Comparison of ENCODE assay signal across 1 cellular context in genomic region chr11:118714816-118715215, GRCh38.
TF ChIP-seq lines count a peak whose summit lies in the region.

No MANE protein-coding gene starts in this region.

TF ChIP-seq in K562, 482 proteins besides CTCF, POLR2A, EP300 and RAD21 (continues in another document):
- TF ChIP-seq TAF7 (tag; IDR thresholded peaks at IDR 0.05) (no peak), MCM7 (IDR thresholded peaks at IDR 0.05) (no peak), SMARCA4 (IDR thresholded peaks at IDR 0.05) (0 out of 2 replicates have a peak, but pooled peaks have one; percentile 46), PTTG1 (tag; IDR thresholded peaks at IDR 0.05; ENCODE audit: low read depth) (no peak), CBFA2T2 (conservative IDR thresholded peaks at IDR 0.05) (peak; percentile 64), TEAD4 (IDR thresholded peaks at IDR 0.05; ENCODE audit: low read length) (0 out of 2 replicates have a peak, but pooled peaks have one; percentile 29), TEAD4 (CRISPR knock-in tag; IDR thresholded peaks at IDR 0.05; ENCODE audit: borderline replicate concordance) (no peak), POLR3A (IDR thresholded peaks at IDR 0.05; ENCODE audit: borderline replicate concordance, extremely low read depth, insufficient read depth, insufficient read length) (no peak), DPF2 (IDR thresholded peaks at IDR 0.05) (peak; percentile 37; the same call in 1 of the 2 replicates), HDAC3 (IDR thresholded peaks at IDR 0.05; ENCODE audit: borderline replicate concordance, partially characterized antibody) (no peak), ZNF780A (CRISPR knock-in tag; IDR thresholded peaks at IDR 0.05) (no peak), ELK1 (CRISPR knock-in tag; IDR thresholded peaks at IDR 0.05) (no peak), RNF219 (CRISPR knock-in tag; IDR thresholded peaks at IDR 0.05) (no peak), TAL1 (IDR thresholded peaks at IDR 0.05) (peak; percentile 53; the same call in 1 of the 2 replicates), FOXK2 (conservative IDR thresholded peaks at IDR 0.05 in 1 of 2, IDR thresholded peaks at IDR 0.05 in 1 of 2; ENCODE audit: low read depth in 2 of 2) (no peak), MBD2 (IDR thresholded peaks at IDR 0.05; ENCODE audit: borderline replicate concordance, low read depth) (no peak), GABPB2 (CRISPR knock-in tag; conservative IDR thresholded peaks at IDR 0.05) (no peak), SMARCE1 (IDR thresholded peaks at IDR 0.05) (0 out of 2 replicates have a peak, but pooled peaks have one; percentile 20), SRSF1 (IDR thresholded peaks at IDR 0.05; ENCODE audit: low read depth, low read length) (no peak), NFXL1 (CRISPR knock-in tag; IDR thresholded peaks at IDR 0.05) (no peak), ZNF384 (IDR thresholded peaks at IDR 0.05; ENCODE audit: low read depth, low read length) (peak; percentile 41; the same call in 1 of the 2 replicates), CBFA2T3 (IDR thresholded peaks at IDR 0.05) (peak; percentile 80), POLR3G (IDR thresholded peaks at IDR 0.05; ENCODE audit: extremely low read depth, insufficient read length, insufficient replicate concordance) (no peak), TFAP4 (CRISPR knock-in tag; IDR thresholded peaks at IDR 0.05; ENCODE audit: borderline replicate concordance) (peak; percentile 4; the same call in 1 of the 2 replicates), ZMIZ1 (IDR thresholded peaks at IDR 0.05; ENCODE audit: low read depth in 2 of 2, low read length in 2 of 2) (no peak), KLF6 (CRISPR knock-in tag; IDR thresholded peaks at IDR 0.05; ENCODE audit: borderline replicate concordance) (no peak), MITF (IDR thresholded peaks at IDR 0.05) (no peak), GATAD2B (IDR thresholded peaks at IDR 0.05; ENCODE audit: borderline replicate concordance) (no peak)
- TF ChIP-seq, protein P1, sequence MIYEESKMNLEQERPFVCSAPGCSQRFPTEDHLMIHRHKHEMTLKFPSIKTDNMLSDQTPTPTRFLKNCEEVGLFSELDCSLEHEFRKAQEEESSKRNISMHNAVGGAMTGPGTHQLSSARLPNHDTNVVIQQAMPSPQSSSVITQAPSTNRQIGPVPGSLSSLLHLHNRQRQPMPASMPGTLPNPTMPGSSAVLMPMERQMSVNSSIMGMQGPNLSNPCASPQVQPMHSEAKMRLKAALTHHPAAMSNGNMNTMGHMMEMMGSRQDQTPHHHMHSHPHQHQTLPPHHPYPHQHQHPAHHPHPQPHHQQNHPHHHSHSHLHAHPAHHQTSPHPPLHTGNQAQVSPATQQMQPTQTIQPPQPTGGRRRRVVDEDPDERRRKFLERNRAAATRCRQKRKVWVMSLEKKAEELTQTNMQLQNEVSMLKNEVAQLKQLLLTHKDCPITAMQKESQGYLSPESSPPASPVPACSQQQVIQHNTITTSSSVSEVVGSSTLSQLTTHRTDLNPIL (CRISPR knock-in tag; IDR thresholded peaks at IDR 0.05): no peak
- TF ChIP-seq, protein P2, sequence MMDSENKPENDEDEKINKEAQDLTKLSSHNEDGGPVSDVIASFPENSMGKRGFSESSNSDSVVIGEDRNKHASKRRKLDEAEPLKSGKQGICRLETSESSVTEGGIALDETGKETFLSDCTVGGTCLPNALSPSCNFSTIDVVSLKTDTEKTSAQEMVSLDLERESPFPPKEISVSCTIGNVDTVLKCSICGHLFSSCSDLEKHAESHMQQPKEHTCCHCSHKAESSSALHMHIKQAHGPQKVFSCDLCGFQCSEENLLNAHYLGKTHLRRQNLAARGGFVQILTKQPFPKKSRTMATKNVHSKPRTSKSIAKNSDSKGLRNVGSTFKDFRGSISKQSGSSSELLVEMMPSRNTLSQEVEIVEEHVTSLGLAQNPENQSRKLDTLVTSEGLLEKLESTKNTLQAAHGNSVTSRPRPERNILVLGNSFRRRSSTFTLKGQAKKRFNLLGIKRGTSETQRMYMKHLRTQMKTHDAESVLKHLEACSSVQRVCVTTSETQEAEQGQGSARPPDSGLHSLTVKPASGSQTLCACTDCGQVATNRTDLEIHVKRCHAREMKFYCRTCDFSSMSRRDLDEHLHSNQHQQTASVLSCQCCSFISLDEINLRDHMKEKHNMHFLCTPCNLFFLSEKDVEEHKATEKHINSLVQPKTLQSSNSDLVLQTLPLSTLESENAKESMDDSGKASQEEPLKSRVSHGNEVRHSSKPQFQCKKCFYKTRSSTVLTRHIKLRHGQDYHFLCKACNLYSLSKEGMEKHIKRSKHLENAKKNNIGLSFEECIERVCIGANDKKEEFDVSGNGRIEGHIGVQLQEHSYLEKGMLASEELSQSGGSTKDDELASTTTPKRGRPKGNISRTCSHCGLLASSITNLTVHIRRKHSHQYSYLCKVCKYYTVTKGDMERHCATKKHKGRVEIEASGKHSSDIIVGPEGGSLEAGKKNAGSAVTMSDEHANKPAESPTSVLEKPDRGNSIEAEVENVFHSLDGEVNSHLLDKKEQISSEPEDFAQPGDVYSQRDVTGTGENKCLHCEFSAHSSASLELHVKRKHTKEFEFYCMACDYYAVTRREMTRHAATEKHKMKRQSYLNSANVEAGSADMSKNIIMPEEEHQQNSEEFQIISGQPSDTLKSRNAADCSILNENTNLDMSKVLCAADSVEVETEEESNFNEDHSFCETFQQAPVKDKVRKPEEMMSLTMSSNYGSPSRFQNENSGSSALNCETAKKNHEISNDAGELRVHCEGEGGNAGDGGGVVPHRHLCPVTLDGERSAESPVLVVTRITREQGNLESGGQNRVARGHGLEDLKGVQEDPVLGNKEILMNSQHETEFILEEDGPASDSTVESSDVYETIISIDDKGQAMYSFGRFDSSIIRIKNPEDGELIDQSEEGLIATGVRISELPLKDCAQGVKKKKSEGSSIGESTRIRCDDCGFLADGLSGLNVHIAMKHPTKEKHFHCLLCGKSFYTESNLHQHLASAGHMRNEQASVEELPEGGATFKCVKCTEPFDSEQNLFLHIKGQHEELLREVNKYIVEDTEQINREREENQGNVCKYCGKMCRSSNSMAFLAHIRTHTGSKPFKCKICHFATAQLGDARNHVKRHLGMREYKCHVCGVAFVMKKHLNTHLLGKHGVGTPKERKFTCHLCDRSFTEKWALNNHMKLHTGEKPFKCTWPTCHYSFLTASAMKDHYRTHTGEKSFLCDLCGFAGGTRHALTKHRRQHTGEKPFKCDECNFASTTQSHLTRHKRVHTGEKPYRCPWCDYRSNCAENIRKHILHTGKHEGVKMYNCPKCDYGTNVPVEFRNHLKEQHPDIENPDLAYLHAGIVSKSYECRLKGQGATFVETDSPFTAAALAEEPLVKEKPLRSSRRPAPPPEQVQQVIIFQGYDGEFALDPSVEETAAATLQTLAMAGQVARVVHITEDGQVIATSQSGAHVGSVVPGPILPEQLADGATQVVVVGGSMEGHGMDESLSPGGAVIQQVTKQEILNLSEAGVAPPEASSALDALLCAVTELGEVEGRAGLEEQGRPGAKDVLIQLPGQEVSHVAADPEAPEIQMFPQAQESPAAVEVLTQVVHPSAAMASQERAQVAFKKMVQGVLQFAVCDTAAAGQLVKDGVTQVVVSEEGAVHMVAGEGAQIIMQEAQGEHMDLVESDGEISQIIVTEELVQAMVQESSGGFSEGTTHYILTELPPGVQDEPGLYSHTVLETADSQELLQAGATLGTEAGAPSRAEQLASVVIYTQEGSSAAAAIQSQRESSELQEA (IDR thresholded peaks at IDR 0.05; ENCODE audit: low read depth): no peak
- TF ChIP-seq, protein P3, sequence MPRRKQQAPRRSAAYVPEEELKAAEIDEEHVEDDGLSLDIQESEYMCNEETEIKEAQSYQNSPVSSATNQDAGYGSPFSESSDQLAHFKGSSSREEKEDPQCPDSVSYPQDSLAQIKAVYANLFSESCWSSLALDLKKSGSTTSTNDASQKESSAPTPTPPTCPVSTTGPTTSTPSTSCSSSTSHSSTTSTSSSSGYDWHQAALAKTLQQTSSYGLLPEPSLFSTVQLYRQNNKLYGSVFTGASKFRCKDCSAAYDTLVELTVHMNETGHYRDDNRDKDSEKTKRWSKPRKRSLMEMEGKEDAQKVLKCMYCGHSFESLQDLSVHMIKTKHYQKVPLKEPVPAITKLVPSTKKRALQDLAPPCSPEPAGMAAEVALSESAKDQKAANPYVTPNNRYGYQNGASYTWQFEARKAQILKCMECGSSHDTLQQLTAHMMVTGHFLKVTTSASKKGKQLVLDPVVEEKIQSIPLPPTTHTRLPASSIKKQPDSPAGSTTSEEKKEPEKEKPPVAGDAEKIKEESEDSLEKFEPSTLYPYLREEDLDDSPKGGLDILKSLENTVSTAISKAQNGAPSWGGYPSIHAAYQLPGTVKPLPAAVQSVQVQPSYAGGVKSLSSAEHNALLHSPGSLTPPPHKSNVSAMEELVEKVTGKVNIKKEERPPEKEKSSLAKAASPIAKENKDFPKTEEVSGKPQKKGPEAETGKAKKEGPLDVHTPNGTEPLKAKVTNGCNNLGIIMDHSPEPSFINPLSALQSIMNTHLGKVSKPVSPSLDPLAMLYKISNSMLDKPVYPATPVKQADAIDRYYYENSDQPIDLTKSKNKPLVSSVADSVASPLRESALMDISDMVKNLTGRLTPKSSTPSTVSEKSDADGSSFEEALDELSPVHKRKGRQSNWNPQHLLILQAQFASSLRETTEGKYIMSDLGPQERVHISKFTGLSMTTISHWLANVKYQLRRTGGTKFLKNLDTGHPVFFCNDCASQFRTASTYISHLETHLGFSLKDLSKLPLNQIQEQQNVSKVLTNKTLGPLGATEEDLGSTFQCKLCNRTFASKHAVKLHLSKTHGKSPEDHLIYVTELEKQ (CRISPR knock-in tag; IDR thresholded peaks at IDR 0.05): no peak
